In genomic region chr16:78390828-78391227, GRCh38 we compare ENCODE assay signal across 23 cellular contexts.
"Had no signal": no experiment of that assay in that cellular context is flagged by ENCODE, and none has a peak within 500 bp of the region (broad histone marks: within the 10 kb centered on the region; RNA-seq: fewer than 3 reads in every experiment).

No MANE protein-coding gene starts in this region.

- H3K79me2 ChIP-seq: parathyroid adenoma had no signal

- H3K4me3 ChIP-seq: prostate gland, sigmoid colon, skin epidermis, thoracic aorta had no signal

- H3K9ac ChIP-seq: parathyroid adenoma had no signal

- H3K4me1 Mint-ChIP-seq: central memory CD8-positive, alpha-beta T cell; natural killer cell; stimulated activated naive B cell treated with anti-CD40 and anti-IgM and Interleukin-4, amounts not matched to agents 10 μg/mL and 1 μg/mL and 100 μg/mL, for 72 hours; stimulated activated naive CD8-positive, alpha-beta T cell treated with anti-CD3 and anti-CD28 coated beads, Interleukin-15, amount 100 ng/mL, for 72 hours had no signal

- H3K27ac Mint-ChIP-seq: dendritic cell treated with granulocyte-macrophage colony-stimulating factor and Interleukin-4, amounts not matched to agents 40 ng/mL and 50 ng/mL, for 4 days; effector memory CD8-positive, alpha-beta T cell; immature natural killer cell; natural killer cell; stimulated activated naive B cell treated with anti-CD40 and anti-IgM and Interleukin-4, amounts not matched to agents 10 μg/mL and 1 μg/mL and 100 μg/mL, for 72 hours; stimulated activated naive CD8-positive, alpha-beta T cell treated with anti-CD3 and anti-CD28 coated beads, Interleukin-15, amount 100 ng/mL, for 72 hours had no signal

- H3K9me3 ChIP-seq: prostate gland, sigmoid colon, thoracic aorta had no signal

- FAIRE-seq: colon had no signal

- ATAC-seq: effector memory CD8-positive, alpha-beta T cell; foreskin keratinocyte; natural killer cell; stimulated activated naive B cell treated with anti-CD40 and anti-IgM and Interleukin-4, amounts not matched to agents 10 μg/mL and 1 μg/mL and 100 μg/mL, for 72 hours; stimulated activated naive CD8-positive, alpha-beta T cell treated with anti-CD3 and anti-CD28 coated beads, Interleukin-15, amount 100 ng/mL, for 72 hours had no signal

- DNase-seq: effector memory CD8-positive, alpha-beta T cell; foreskin keratinocyte; immature natural killer cell; kidney; left cardiac atrium; mammary epithelial cell; natural killer cell; occipital lobe; retina; sigmoid colon; stimulated activated CD4-positive, alpha-beta T cell treated with anti-CD3 and anti-CD28 coated beads, Interleukin-2, amount 100 ng/mL, for 24 hours; stimulated activated CD4-positive, alpha-beta T cell treated with anti-CD3 and anti-CD28 coated beads, Interleukin-4, amount 100 ng/mL, for 4 hours; stimulated activated naive B cell treated with anti-CD40 and anti-IgM and Interleukin-4, amounts not matched to agents 10 μg/mL and 1 μg/mL and 100 μg/mL, for 72 hours; stimulated activated naive CD8-positive, alpha-beta T cell treated with anti-CD3 and anti-CD28 coated beads, Interleukin-15, amount 100 ng/mL, for 72 hours; substantia nigra; trophoblast cell had no signal

- H3K27me3 Mint-ChIP-seq: central memory CD8-positive, alpha-beta T cell; dendritic cell treated with granulocyte-macrophage colony-stimulating factor and Interleukin-4, amounts not matched to agents 40 ng/mL and 50 ng/mL, for 4 days; effector memory CD8-positive, alpha-beta T cell; stimulated activated naive B cell treated with anti-CD40 and anti-IgM and Interleukin-4, amounts not matched to agents 10 μg/mL and 1 μg/mL and 100 μg/mL, for 72 hours; stimulated activated naive CD8-positive, alpha-beta T cell treated with anti-CD3 and anti-CD28 coated beads, Interleukin-15, amount 100 ng/mL, for 72 hours had no signal

- H3K4me3 Mint-ChIP-seq: central memory CD8-positive, alpha-beta T cell; dendritic cell treated with granulocyte-macrophage colony-stimulating factor and Interleukin-4, amounts not matched to agents 40 ng/mL and 50 ng/mL, for 4 days; effector memory CD8-positive, alpha-beta T cell; immature natural killer cell; natural killer cell; stimulated activated naive B cell treated with anti-CD40 and anti-IgM and Interleukin-4, amounts not matched to agents 10 μg/mL and 1 μg/mL and 100 μg/mL, for 72 hours; stimulated activated naive CD8-positive, alpha-beta T cell treated with anti-CD3 and anti-CD28 coated beads, Interleukin-15, amount 100 ng/mL, for 72 hours had no signal

- H2AFZ ChIP-seq: parathyroid adenoma had no signal

- H3K36me3 Mint-ChIP-seq: natural killer cell had no signal

- H3K27ac ChIP-seq: foreskin keratinocyte, parathyroid adenoma, prostate gland, skin epidermis, thoracic aorta had no signal

- H3K27me3 ChIP-seq: foreskin keratinocyte, sigmoid colon had no signal

- H3K4me1 ChIP-seq: foreskin keratinocyte, parathyroid adenoma, prostate gland had no signal

- H3K9me3 Mint-ChIP-seq: central memory CD8-positive, alpha-beta T cell; effector memory CD8-positive, alpha-beta T cell; immature natural killer cell; natural killer cell; stimulated activated naive B cell treated with anti-CD40 and anti-IgM and Interleukin-4, amounts not matched to agents 10 μg/mL and 1 μg/mL and 100 μg/mL, for 72 hours had no signal

- H3K36me3 ChIP-seq: prostate gland, sigmoid colon, thoracic aorta had no signal
